ENCODE assay signal across 18 cellular contexts in genomic region chr4:42676066-42676951, GRCh38. TPM values are rescaled to one million over a fixed set of nuclear protein-coding genes. Genes with fewer than 3 reads are reported as not detected.
A peak's percentile ranks its signal among the peaks of the same experiment; 100 is the strongest.
DNase-seq lines count a peak whose midpoint lies in the region; ATAC-seq and TF ChIP-seq lines count a peak whose summit lies in the region.
"Had no signal": no experiment of that assay in that cellular context is flagged by ENCODE, and none has a peak within 500 bp of the region (broad histone marks: within the 10 kb centered on the region; RNA-seq: fewer than 3 reads in every experiment).

No MANE protein-coding gene starts in this region.

- TF ChIP-seq CTCF in GM23338 (conservative IDR thresholded peaks at IDR 0.05; ENCODE audit: low read depth in 2 of 2) = no peak
- TF ChIP-seq CTCF in parathyroid adenoma (IDR thresholded peaks at IDR 0.05) = no peak

- POLR2A ChIA-PET in HEK293T (lab: Yijun Ruan, JAX) = no interaction called here

- peaks cover 6% of the 10 kb centered on the region; the same call in 1 of the 2 replicates for H3K9me2 ChIP-seq in GM23338 (ENCODE audit: insufficient read depth)

- H3K4me3 Mint-ChIP-seq in activated CD8-positive, alpha-beta memory T cell treated with anti-CD3 and anti-CD28 coated beads, Interleukin-2, amount 10 ng/mL, durations not matched to agents 7 days and 5 days = peak overlapping the region; percentile 57
- no peak overlapping the region for H3K4me3 Mint-ChIP-seq in GM23338
- H3K4me3 Mint-ChIP-seq in activated naive CD8-positive, alpha-beta T cell treated with anti-CD3 and anti-CD28 coated beads for 36 hours = peak overlapping the region; percentile 29
- H3K4me3 Mint-ChIP-seq: CD14-positive monocyte, IgD-negative memory B cell had no signal

- no peak for DNase-seq in activated CD8-positive, alpha-beta memory T cell treated with anti-CD3 and anti-CD28 coated beads, Interleukin-2, amount 10 ng/mL, durations not matched to agents 7 days and 5 days
- DNase-seq in activated CD8-positive, alpha-beta memory T cell treated with anti-CD3 and anti-CD28 coated beads, Interleukin-2, amount 50 U/mL, for 4 hours = no peak
- DNase-seq in GM23338 (ENCODE audit: low spot score) (no peak), HEK293T (ENCODE audit: extremely low spot score) (no peak), ureter (ENCODE audit: low spot score) (no peak)
- no peak for DNase-seq in activated naive CD8-positive, alpha-beta T cell treated with anti-CD3 and anti-CD28 coated beads for 36 hours
- DNase-seq: DMS53, MV-4-11, NCI-H1417 treated with DMSO at 0.1 percent for 48 hours, NCI-H2029, NCI-H2227 treated with DMSO at 0.1 percent for 48 hours, NCI-H526, PC-3 had no signal

- no peak overlapping the region for H3K27ac ChIP-seq in GM23338 (ENCODE audit: low read depth)
- H3K27ac ChIP-seq in parathyroid adenoma = no peak overlapping the region

- peak overlapping the region; percentile 90 for H2AFZ ChIP-seq in GM23338
- peak overlapping the region; percentile 9 for H2AFZ ChIP-seq in parathyroid adenoma

- no peaks in the 10 kb centered on the region for H3K27me3 Mint-ChIP-seq in activated CD8-positive, alpha-beta memory T cell treated with anti-CD3 and anti-CD28 coated beads, Interleukin-2, amount 10 ng/mL, durations not matched to agents 7 days and 5 days
- H3K27me3 Mint-ChIP-seq in GM23338 (ENCODE audit: insufficient read depth, low read depth, poor library complexity) = no peaks in the 10 kb centered on the region
- H3K27me3 Mint-ChIP-seq in activated naive CD8-positive, alpha-beta T cell treated with anti-CD3 and anti-CD28 coated beads for 36 hours = no peaks in the 10 kb centered on the region

- peaks cover 12% of the 10 kb centered on the region for H3K36me3 Mint-ChIP-seq in activated CD8-positive, alpha-beta memory T cell treated with anti-CD3 and anti-CD28 coated beads, Interleukin-2, amount 10 ng/mL, durations not matched to agents 7 days and 5 days
- H3K36me3 Mint-ChIP-seq in GM23338 (ENCODE audit: low read depth) = no peaks in the 10 kb centered on the region; the same call in 2 of the 3 replicates
- H3K36me3 Mint-ChIP-seq in activated naive CD8-positive, alpha-beta T cell treated with anti-CD3 and anti-CD28 coated beads for 36 hours = peaks cover 33% of the 10 kb centered on the region
- H3K36me3 Mint-ChIP-seq: CD14-positive monocyte, IgD-negative memory B cell had no signal

- H3K36me3 ChIP-seq in GM23338 (ENCODE audit: insufficient read depth) = peaks cover 8% of the 10 kb centered on the region; the same call in 1 of the 2 replicates
- H3K36me3 ChIP-seq in parathyroid adenoma (ENCODE audit: control insufficient read depth, insufficient read depth, low read length) = no peaks in the 10 kb centered on the region

- CTCF ChIA-PET in activated CD8-positive, alpha-beta memory T cell treated with anti-CD3 and anti-CD28 coated beads, Interleukin-2, amount 10 ng/mL, durations not matched to agents 7 days and 5 days (lab: Charles Lee) = no interaction called here
- CTCF ChIA-PET in HEK293T (lab: Yijun Ruan, JAX) = no interaction called here

- no peak overlapping the region for H3K4me3 ChIP-seq in GM23338
- no peak overlapping the region for H3K4me3 ChIP-seq in parathyroid adenoma (ENCODE audit: low read depth, low read length)

- no peak overlapping the region for H3K9ac ChIP-seq in parathyroid adenoma

- peak overlapping the region; percentile 55 for H3K27ac Mint-ChIP-seq in activated CD8-positive, alpha-beta memory T cell treated with anti-CD3 and anti-CD28 coated beads, Interleukin-2, amount 10 ng/mL, durations not matched to agents 7 days and 5 days
- no peak overlapping the region; the same call in 1 of the 2 replicates for H3K27ac Mint-ChIP-seq in GM23338
- H3K27ac Mint-ChIP-seq in activated naive CD8-positive, alpha-beta T cell treated with anti-CD3 and anti-CD28 coated beads for 36 hours = peak overlapping the region; percentile 65
- H3K27ac Mint-ChIP-seq: CD14-positive monocyte had no signal

- H3K4me1 ChIP-seq in GM23338 (ENCODE audit: insufficient read depth) (no peaks in the 10 kb centered on the region), parathyroid adenoma (peaks cover 3% of the 10 kb centered on the region)

- H3K9me3 ChIP-seq in parathyroid adenoma (ENCODE audit: control insufficient read depth, low read length) = no peaks in the 10 kb centered on the region

- peaks cover 37% of the 10 kb centered on the region for H3K4me1 Mint-ChIP-seq in activated CD8-positive, alpha-beta memory T cell treated with anti-CD3 and anti-CD28 coated beads, Interleukin-2, amount 10 ng/mL, durations not matched to agents 7 days and 5 days
- peaks cover 12% of the 10 kb centered on the region for H3K4me1 Mint-ChIP-seq in GM23338
- H3K4me1 Mint-ChIP-seq in activated naive CD8-positive, alpha-beta T cell treated with anti-CD3 and anti-CD28 coated beads for 36 hours = peaks cover 65% of the 10 kb centered on the region

- H3K79me2 ChIP-seq in GM23338 (replicated peaks; ENCODE audit: insufficient read depth) (no peaks in the 10 kb centered on the region), parathyroid adenoma (no peaks in the 10 kb centered on the region)

- H4K20me1 ChIP-seq in GM23338 (replicated peaks; ENCODE audit: insufficient read depth) = no peaks in the 10 kb centered on the region

- peaks cover 3% of the 10 kb centered on the region for H3K9me3 Mint-ChIP-seq in activated CD8-positive, alpha-beta memory T cell treated with anti-CD3 and anti-CD28 coated beads, Interleukin-2, amount 10 ng/mL, durations not matched to agents 7 days and 5 days (ENCODE audit: low read depth)
- 0 out of 3 replicates have a peak, but pooled peaks cover 4% of the 10 kb centered on the region for H3K9me3 Mint-ChIP-seq in GM23338
- H3K9me3 Mint-ChIP-seq in activated naive CD8-positive, alpha-beta T cell treated with anti-CD3 and anti-CD28 coated beads for 36 hours = peaks cover 16% of the 10 kb centered on the region
- H3K9me3 Mint-ChIP-seq: CD14-positive monocyte, IgD-negative memory B cell had no signal

- H3F3A ChIP-seq in GM23338 (replicated peaks; ENCODE audit: low read depth) = no peaks in the 10 kb centered on the region

- no peak for ATAC-seq in activated CD8-positive, alpha-beta memory T cell treated with anti-CD3 and anti-CD28 coated beads, Interleukin-2, amount 10 ng/mL, durations not matched to agents 7 days and 5 days
- ATAC-seq in GM23338 = no peak
- ATAC-seq in HG03139 (IDR thresholded peaks at IDR 0.05; ENCODE audit: unreplicated experiment) = no peak
- ATAC-seq: HCT116, PC-3 had no signal

- no peaks in the 10 kb centered on the region for H3K27me3 ChIP-seq in GM23338 (ENCODE audit: insufficient read depth)
- H3K27me3 ChIP-seq in parathyroid adenoma (ENCODE audit: control insufficient read depth, insufficient read depth, low read length) = no peaks in the 10 kb centered on the region

- H3K4me2 ChIP-seq in GM23338 (no peak overlapping the region), parathyroid adenoma (ENCODE audit: low read length) (no peak overlapping the region)

TF ChIP-seq in GM23338, 12 proteins besides CTCF, POLR2A, EP300 and RAD21 (continues in another document):
- no peak for TF ChIP-seq CREB1 (CRISPR knock-in tag; IDR thresholded peaks at IDR 0.05; ENCODE audit: low read depth)
- TF ChIP-seq JUNB (IDR thresholded peaks at IDR 0.05; ENCODE audit: unreplicated experiment) = no peak

TF ChIP-seq in HEK293T, 16 proteins besides CTCF, POLR2A, EP300 and RAD21:
- no peak for TF ChIP-seq ZNF384 (IDR thresholded peaks at IDR 0.05)
- no peak for TF ChIP-seq FOXA1 (IDR thresholded peaks at IDR 0.05)
- TF ChIP-seq HDGF (IDR thresholded peaks at IDR 0.05; ENCODE audit: borderline replicate concordance) = no peak
- TF ChIP-seq SUZ12 (IDR thresholded peaks at IDR 0.05) = no peak
- no peak for TF ChIP-seq PKNOX1 (IDR thresholded peaks at IDR 0.05)
- no peak for TF ChIP-seq ELF4 (IDR thresholded peaks at IDR 0.05)
- TF ChIP-seq ARNT (IDR thresholded peaks at IDR 0.05) = no peak
- TF ChIP-seq FOXM1 (IDR thresholded peaks at IDR 0.05; ENCODE audit: borderline replicate concordance) = no peak
- no peak for TF ChIP-seq BHLHE40 (IDR thresholded peaks at IDR 0.05; ENCODE audit: borderline replicate concordance)
- TF ChIP-seq TARDBP (IDR thresholded peaks at IDR 0.05) = no peak
- no peak for TF ChIP-seq FOXK2 (IDR thresholded peaks at IDR 0.05)
- TF ChIP-seq L3MBTL2 (conservative IDR thresholded peaks at IDR 0.05) = no peak
- TF ChIP-seq SP1 (IDR thresholded peaks at IDR 0.05) = no peak
- no peak for TF ChIP-seq LEF1 (IDR thresholded peaks at IDR 0.05; ENCODE audit: borderline replicate concordance)
- no peak for TF ChIP-seq CTBP1 (IDR thresholded peaks at IDR 0.05; ENCODE audit: borderline replicate concordance)
- TF ChIP-seq NFRKB (IDR thresholded peaks at IDR 0.05) = no peak

RNA-seq across cellular contexts. Expression of gene ATP8A1, which starts 19.4 kb away (rescaled TPM):
- 10 to 100 TPM; 31.3 to 43.8 TPM for total RNA-seq in activated CD8-positive, alpha-beta memory T cell treated with anti-CD3 and anti-CD28 coated beads, Interleukin-2, amount 10 ng/mL, durations not matched to agents 7 days and 5 days
- 28.7 and 66.3 TPM in 2 replicates for total RNA-seq in GM23338 (2014; rRNA removed; shearing (Covaris generic))
- 6.8 and 6.9 TPM in 2 replicates for polyA plus RNA-seq in GM23338 (2016; fragmentation: Nextera tagmentation; extraction: Ambion mirVana)
- 10 to 100 TPM; 23.8 to 24.7 TPM for total RNA-seq in activated naive CD8-positive, alpha-beta T cell treated with anti-CD3 and anti-CD28 coated beads for 36 hours
- 12.5 TPM for total RNA-seq in ureter
